In the genomic region with DNA sequence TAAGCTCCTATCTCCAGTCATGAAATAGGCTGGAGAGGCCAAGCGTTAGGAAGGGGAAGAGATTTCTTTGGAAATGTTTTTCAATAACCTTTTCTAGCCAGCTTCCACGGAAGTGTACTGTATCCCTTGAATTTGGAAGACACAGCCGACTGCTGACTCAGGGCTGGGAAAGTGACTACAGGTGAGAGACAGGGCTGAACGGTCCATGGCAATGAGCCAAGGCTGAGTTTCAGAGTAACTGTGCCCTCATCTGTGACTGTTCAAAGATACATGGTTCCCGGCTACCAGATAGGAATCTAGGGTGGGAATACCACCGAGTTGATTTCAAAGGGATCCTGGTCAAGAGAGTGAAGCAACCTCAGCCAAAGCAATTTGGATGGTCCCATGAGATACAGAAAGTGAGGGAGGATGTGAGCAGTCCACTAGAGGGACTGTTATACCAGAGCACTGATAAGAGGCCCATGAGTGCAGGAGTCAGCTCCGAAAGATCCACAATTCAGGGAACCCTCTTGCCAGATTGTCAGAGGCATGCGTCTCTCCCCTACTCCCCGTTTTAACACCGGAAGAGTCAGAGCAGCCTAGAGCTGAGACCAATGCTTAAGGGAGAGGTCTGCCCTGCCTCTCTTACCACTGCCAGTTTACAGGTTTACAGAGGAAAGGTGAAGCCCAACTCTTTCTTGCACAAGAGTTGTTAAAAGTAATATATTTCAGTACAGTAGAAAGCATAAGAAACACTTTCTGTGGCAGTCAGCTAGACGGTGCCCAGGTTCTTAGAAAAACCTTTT, we compare ENCODE assay signal across 19 cellular contexts. TPM values are rescaled to one million over a fixed set of nuclear protein-coding genes. Genes with fewer than 3 reads are reported as not detected.
DNase-seq lines count a peak whose midpoint lies in the region; ATAC-seq and TF ChIP-seq lines count a peak whose summit lies in the region.
"Had no signal": no experiment of that assay in that cellular context is flagged by ENCODE, and none has a peak within 500 bp of the region (broad histone marks: within the 10 kb centered on the region; RNA-seq: fewer than 3 reads in every experiment).

No MANE protein-coding gene starts in this region.

- H3K4me3 ChIP-seq in Caco-2 (ENCODE audit: low read depth, low read length), result no peak overlapping the region
- H3K4me3 ChIP-seq in psoas muscle, result no peak overlapping the region

- intact Hi-C loops in Caco-2 (cut with micrococcal nuclease; ENCODE audit: unreplicated experiment), result no loop called here
- intact Hi-C loops in psoas muscle (cut with DNase I), result no loop called here

- CTCF ChIA-PET in Caco-2 (lab: Charles Lee), result no interaction called here

- ATAC-seq in GM18502 (IDR thresholded peaks at IDR 0.05; ENCODE audit: poor library complexity, unreplicated experiment) (peak; percentile 52), GM19395 (IDR thresholded peaks at IDR 0.05; ENCODE audit: unreplicated experiment) (peak; percentile 55), HG02852 (IDR thresholded peaks at IDR 0.05; ENCODE audit: unreplicated experiment) (peak; percentile 54), psoas muscle (no peak)
- ATAC-seq: Panc1 had no signal

- no peak overlapping the region for H3K27ac Mint-ChIP-seq in Caco-2 (ENCODE audit: unreplicated experiment)
- H3K27ac Mint-ChIP-seq: memory B cell had no signal

- H3K4me1 ChIP-seq in Caco-2 (no peaks in the 10 kb centered on the region), psoas muscle (no peaks in the 10 kb centered on the region)

- H3K9me3 ChIP-seq in Caco-2 (no peaks in the 10 kb centered on the region), psoas muscle (no peaks in the 10 kb centered on the region)

- H3K4me1 Mint-ChIP-seq in Caco-2 (ENCODE audit: low read depth, unreplicated experiment), result no peaks in the 10 kb centered on the region
- H3K4me1 Mint-ChIP-seq: memory B cell had no signal

- no peaks in the 10 kb centered on the region for H3K36me3 Mint-ChIP-seq in Caco-2 (ENCODE audit: insufficient read depth, unreplicated experiment)
- H3K36me3 Mint-ChIP-seq: memory B cell had no signal

- H3K4me3 Mint-ChIP-seq in Caco-2 (ENCODE audit: unreplicated experiment), result no peak overlapping the region
- H3K4me3 Mint-ChIP-seq: memory B cell had no signal

- no peaks in the 10 kb centered on the region for H3K36me3 ChIP-seq in Caco-2 (ENCODE audit: control insufficient read depth, insufficient read depth, low read length)
- H3K36me3 ChIP-seq in psoas muscle (ENCODE audit: insufficient read depth in 1 of 2, low read depth in 1 of 2), result no peaks in the 10 kb centered on the region

- H3K9me3 Mint-ChIP-seq in Caco-2 (ENCODE audit: unreplicated experiment), result no peaks in the 10 kb centered on the region

- peaks cover 8% of the 10 kb centered on the region for H3K27me3 Mint-ChIP-seq in Caco-2 (ENCODE audit: insufficient read depth, unreplicated experiment)

- WGBS in psoas muscle, 3 donors, result 76 to 80% (median 76%) methylated on average over 11 of the region's 11 CpGs

- no peak overlapping the region for H3K27ac ChIP-seq in VCaP
- no peak overlapping the region for H3K27ac ChIP-seq in psoas muscle

- no TSS peak for BruUV-seq in Caco-2 (replicated peaks; lab: Mats Ljungman, UMichigan)

- H3K27me3 ChIP-seq in Caco-2 (replicated peaks; ENCODE audit: control insufficient read depth, insufficient read depth, low read length) (no peaks in the 10 kb centered on the region), psoas muscle (ENCODE audit: insufficient read depth in 3 of 3, low read length in 2 of 3) (no peaks in the 10 kb centered on the region)

- TF ChIP-seq CTCF in VCaP (conservative IDR thresholded peaks at IDR 0.05) (peak; percentile 22; the same call in 1 of the 2 replicates), Caco-2 (IDR thresholded peaks at IDR 0.05; ENCODE audit: insufficient read depth in 1 of 2, low read depth in 1 of 2, low read length in 1 of 2, severe bottlenecking in 1 of 2, unreplicated experiment in 1 of 2) (no peak), psoas muscle (IDR thresholded peaks at IDR 0.05) (no peak)

- DNase-seq in activated CD4-positive, alpha-beta T cell treated with anti-CD3 and anti-CD28 coated beads, Interleukin-2, amount 50 U/mL, for 4 hours, result no peak
- DNase-seq in Caco-2 (no peak), NCI-H2107 (lab: John Stamatoyannopoulos, UW) (no peak), psoas muscle (no peak)
- DNase-seq: activated CD8-positive, alpha-beta memory T cell treated with anti-CD3 and anti-CD28 coated beads, Interleukin-2, amount 50 U/mL, for 48 hours; activated naive CD4-positive, alpha-beta T cell treated with anti-CD3 and anti-CD28 coated beads, Interleukin-2, amount 50 U/mL, for 16 hours; AML-193; DMS 273 treated with DMSO at 0.1 percent for 48 hours; effector CD4-positive, alpha-beta T cell; MV-4-11; NCI-H2227 treated with DMSO at 0.1 percent for 48 hours; stimulated activated naive CD4-positive, alpha-beta T cell had no signal

- POLR2A ChIA-PET in Caco-2 (lab: Charles Lee), result no interaction called here

RNA-seq across cellular contexts. Expression of a gene that starts 3.2 kb away (rescaled TPM):
- not detected in 2 replicates for total RNA-seq in Caco-2 (2022)
- total RNA-seq in psoas muscle, result not detected
- polyA plus RNA-seq in psoas muscle, result not detected
- total RNA-seq: urinary bladder had no signal
- polyA plus RNA-seq: urinary bladder had no signal

Comparison
In these comparisons a context has a peak if more than half of its experiments do, and no peak if none do; other contexts are left out.
1. ATAC-seq: peak in GM18502 (single experiment), GM19395 (single experiment) and HG02852 (single experiment); none in psoas muscle (0 of 4).